11 cellular contexts compared by ENCODE assay signal in the genomic region with DNA sequence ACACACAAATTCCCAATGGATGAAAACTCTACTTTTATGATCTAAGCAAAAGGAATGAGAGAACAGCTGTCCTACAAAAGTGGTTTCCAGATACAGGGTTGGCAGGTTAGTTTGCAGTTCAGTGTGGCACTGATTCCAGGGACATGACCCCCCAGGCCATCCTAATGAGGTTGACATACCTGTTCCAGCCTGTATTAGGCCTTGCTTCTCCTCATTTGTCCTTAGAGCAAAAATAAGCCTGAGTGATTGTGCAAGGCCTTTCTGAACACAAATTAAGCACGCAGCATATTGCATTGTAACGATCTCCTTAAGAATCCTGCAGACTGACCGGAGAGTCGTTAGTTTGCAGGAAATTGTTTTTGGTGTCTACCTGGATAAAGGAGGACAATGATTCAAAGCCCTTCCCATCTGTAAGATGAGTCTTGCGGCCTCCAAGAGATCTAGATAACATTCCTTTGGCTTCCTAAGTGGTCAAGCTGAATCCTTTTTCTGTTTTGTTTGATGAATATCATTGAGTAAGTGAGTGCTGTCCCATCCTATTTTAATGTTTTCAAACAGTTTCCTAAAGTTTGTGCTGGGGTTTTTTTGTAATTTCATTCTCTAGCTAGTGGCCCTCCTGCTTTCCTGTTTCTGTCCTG. TPM values are rescaled to one million over a fixed set of nuclear protein-coding genes. Genes with fewer than 3 reads are reported as not detected.
A peak's percentile ranks its signal among the peaks of the same experiment; 100 is the strongest.
DNase-seq lines count a peak whose midpoint lies in the region; ATAC-seq and TF ChIP-seq lines count a peak whose summit lies in the region.
"Had no signal": no experiment of that assay in that cellular context is flagged by ENCODE, and none has a peak within 500 bp of the region (broad histone marks: within the 10 kb centered on the region; RNA-seq: fewer than 3 reads in every experiment).

No MANE protein-coding gene starts in this region.

- intact Hi-C loops in heart left ventricle (cut with DNase I): loop anchor here in 7 of 10 donors (5.0 to 10.0 kb wide), 9 partner anchors 57 to 261 kb away; no protein-coding TSS in a partner anchor
- intact Hi-C loops in cardiac septum (cut with DNase I): loop anchor here (5.0 kb wide), 3 partner anchors 62 to 133 kb away; no protein-coding TSS in a partner anchor
- intact Hi-C loops in activated T-helper 2 cell treated with anti-CD3 and anti-CD28 coated beads, Interferon-gamma antibody, Interleukin-2, Interleukin-4, amounts not matched to agents 10 μg/mL and 5 μg/mL and 100 μg/mL, durations not matched to agents 14 hours and 24 hours and 36 hours (cut with micrococcal nuclease): loop anchor here (2.0 to 10.0 kb wide), 8 partner anchors 15 to 303 kb away; partner anchors contain the start of genes SMIM13 and TMEM170B
- intact Hi-C loops in transverse colon (cut with DNase I; ENCODE audit: low total_unique reads): no loop called here
- intact Hi-C loops in posterior cingulate gyrus (cut with DNase I): loop anchor here (5.0 kb wide), 1 partner anchor 62 kb away; no protein-coding TSS in a partner anchor

- no peak for DNase-seq in heart left ventricle
- no peak for DNase-seq in cardiac septum (ENCODE audit: low spot score)
- no peak for DNase-seq in activated T-helper 2 cell treated with anti-CD3 and anti-CD28 coated beads, Interferon-gamma antibody, Interleukin-2, Interleukin-4, amounts not matched to agents 10 μg/mL and 5 μg/mL and 100 μg/mL, durations not matched to agents 14 hours and 24 hours and 36 hours (ENCODE audit: low spot score)
- DNase-seq in transverse colon: no peak
- DNase-seq in posterior cingulate gyrus: no peak
- no peak for DNase-seq in NCI-H2107 (lab: John Stamatoyannopoulos, UW)
- DNase-seq: activated CD4-positive, CD25-positive, alpha-beta regulatory T cell; NCI-H1105; OCI-M1 had no signal

- H3K27me3 ChIP-seq in heart left ventricle (no peaks in the 10 kb centered on the region), mucosa of rectum (ENCODE audit: control insufficient read depth in 2 of 2, insufficient read depth in 2 of 2, low read length in 2 of 2) (no peaks in the 10 kb centered on the region), transverse colon (no peaks in the 10 kb centered on the region)

- no peak overlapping the region for H3K4me3 ChIP-seq in heart left ventricle
- H3K4me3 ChIP-seq in mucosa of rectum (ENCODE audit: low read length in 2 of 2): no peak overlapping the region
- H3K4me3 ChIP-seq in transverse colon: no peak overlapping the region

- H3K27ac Mint-ChIP-seq in activated T-helper 2 cell treated with anti-CD3 and anti-CD28 coated beads, Interferon-gamma antibody, Interleukin-2, Interleukin-4, amounts not matched to agents 10 μg/mL and 5 μg/mL and 100 μg/mL, durations not matched to agents 14 hours and 24 hours and 36 hours: peak overlapping the region; percentile 99

- no peak for TF ChIP-seq CTCF in heart left ventricle (IDR thresholded peaks at IDR 0.05)
- TF ChIP-seq CTCF in transverse colon (IDR thresholded peaks at IDR 0.05): no peak

- H3K36me3 ChIP-seq in heart left ventricle: no peaks in the 10 kb centered on the region
- no peaks in the 10 kb centered on the region for H3K36me3 ChIP-seq in mucosa of rectum (ENCODE audit: control insufficient read depth in 2 of 2, insufficient read depth in 2 of 2, low read length in 2 of 2)
- H3K36me3 ChIP-seq in transverse colon: no peaks in the 10 kb centered on the region

- H3K4me3 Mint-ChIP-seq in activated T-helper 2 cell treated with anti-CD3 and anti-CD28 coated beads, Interferon-gamma antibody, Interleukin-2, Interleukin-4, amounts not matched to agents 10 μg/mL and 5 μg/mL and 100 μg/mL, durations not matched to agents 14 hours and 24 hours and 36 hours (ENCODE audit: low read depth): peak overlapping the region; percentile 93

- ATAC-seq in heart left ventricle: no peak
- ATAC-seq in HG03039 (IDR thresholded peaks at IDR 0.05; ENCODE audit: unreplicated experiment): no peak

- TF ChIP-seq POLR2A in heart left ventricle (IDR thresholded peaks at IDR 0.05) (no peak), transverse colon (IDR thresholded peaks at IDR 0.05) (no peak)

- peaks cover 0 to 51% (median 9%) of the 10 kb centered on the region in 12 donors for H3K4me1 ChIP-seq in heart left ventricle
- H3K4me1 ChIP-seq in mucosa of rectum (ENCODE audit: control insufficient read depth in 2 of 2, insufficient read depth in 2 of 2, low read length in 2 of 2): peaks cover 11 to 16% of the 10 kb centered on the region in 2 donors
- H3K4me1 ChIP-seq in transverse colon: peaks cover 7 to 32% (median 16%) of the 10 kb centered on the region in 4 donors

- H3K27ac ChIP-seq in heart left ventricle: peak overlapping the region in 9 of 12 donors; percentile 6 to 94 (median 88)
- peak overlapping the region; percentile 91 to 95 for H3K27ac ChIP-seq in mucosa of rectum (ENCODE audit: low read depth in 2 of 2, low read length in 2 of 2)
- peak overlapping the region; percentile 89 to 94 (median 93) for H3K27ac ChIP-seq in transverse colon

- peaks cover 57% of the 10 kb centered on the region for H3K4me1 Mint-ChIP-seq in activated T-helper 2 cell treated with anti-CD3 and anti-CD28 coated beads, Interferon-gamma antibody, Interleukin-2, Interleukin-4, amounts not matched to agents 10 μg/mL and 5 μg/mL and 100 μg/mL, durations not matched to agents 14 hours and 24 hours and 36 hours (ENCODE audit: low read depth)

- peak overlapping the region in 1 of 2 donors; percentile 93 for H3K9ac ChIP-seq in mucosa of rectum (ENCODE audit: low read depth in 1 of 2, low read length in 2 of 2)

- H3K9me3 ChIP-seq in heart left ventricle: no peaks in the 10 kb centered on the region
- no peaks in the 10 kb centered on the region for H3K9me3 ChIP-seq in mucosa of rectum (ENCODE audit: control insufficient read depth in 2 of 2, low read length in 2 of 2)
- no peaks in the 10 kb centered on the region for H3K9me3 ChIP-seq in transverse colon

- in situ Hi-C loops in transverse colon (cut with MboI; ENCODE audit: low pct_ligation_motif_present in 1 of 4, low pct_unique_long_range_greater_than_20kb in 1 of 4, low sequenced_read_pairs in 3 of 4): no loop called here

- no peaks in the 10 kb centered on the region for H3K9me3 Mint-ChIP-seq in activated T-helper 2 cell treated with anti-CD3 and anti-CD28 coated beads, Interferon-gamma antibody, Interleukin-2, Interleukin-4, amounts not matched to agents 10 μg/mL and 5 μg/mL and 100 μg/mL, durations not matched to agents 14 hours and 24 hours and 36 hours

- 80 to 86% (median 82%) methylated on average over 5 of the region's 5 CpGs for WGBS in heart left ventricle, 4 donors
- WGBS in transverse colon (ENCODE audit: low coverage in 1 of 2), 2 donors: 88 to 95% methylated on average over 5 of the region's 5 CpGs

- H3K27me3 Mint-ChIP-seq in activated T-helper 2 cell treated with anti-CD3 and anti-CD28 coated beads, Interferon-gamma antibody, Interleukin-2, Interleukin-4, amounts not matched to agents 10 μg/mL and 5 μg/mL and 100 μg/mL, durations not matched to agents 14 hours and 24 hours and 36 hours (ENCODE audit: low read depth): no peaks in the 10 kb centered on the region

- H3K36me3 Mint-ChIP-seq in activated T-helper 2 cell treated with anti-CD3 and anti-CD28 coated beads, Interferon-gamma antibody, Interleukin-2, Interleukin-4, amounts not matched to agents 10 μg/mL and 5 μg/mL and 100 μg/mL, durations not matched to agents 14 hours and 24 hours and 36 hours (ENCODE audit: low read depth): peaks cover 22% of the 10 kb centered on the region

- no peak for TF ChIP-seq EP300 in transverse colon (IDR thresholded peaks at IDR 0.05; ENCODE audit: low read depth)

RNA-seq across cellular contexts. Expression of gene NEDD9, which starts 1.6 kb away (rescaled TPM):
- total RNA-seq in heart left ventricle (10 to 100 TPM; 10.2 to 55.7 (median 20.9) TPM), cardiac septum (14.1 TPM), transverse colon (10 to 100 TPM; 34.6 to 82.7 (median 72.3) TPM)
- polyA plus RNA-seq in heart left ventricle: 10 to 100 TPM; 13.4 to 21.2 TPM
- total RNA-seq in activated T-helper 2 cell treated with anti-CD3 and anti-CD28 coated beads, Interferon-gamma antibody, Interleukin-2, Interleukin-4, amounts not matched to agents 10 μg/mL and 5 μg/mL and 100 μg/mL, durations not matched to agents 14 hours and 24 hours and 36 hours: 34.5 and 35.0 TPM in 2 replicates
